Comparison of ENCODE assay signal across 7 cellular contexts in the genomic region with DNA sequence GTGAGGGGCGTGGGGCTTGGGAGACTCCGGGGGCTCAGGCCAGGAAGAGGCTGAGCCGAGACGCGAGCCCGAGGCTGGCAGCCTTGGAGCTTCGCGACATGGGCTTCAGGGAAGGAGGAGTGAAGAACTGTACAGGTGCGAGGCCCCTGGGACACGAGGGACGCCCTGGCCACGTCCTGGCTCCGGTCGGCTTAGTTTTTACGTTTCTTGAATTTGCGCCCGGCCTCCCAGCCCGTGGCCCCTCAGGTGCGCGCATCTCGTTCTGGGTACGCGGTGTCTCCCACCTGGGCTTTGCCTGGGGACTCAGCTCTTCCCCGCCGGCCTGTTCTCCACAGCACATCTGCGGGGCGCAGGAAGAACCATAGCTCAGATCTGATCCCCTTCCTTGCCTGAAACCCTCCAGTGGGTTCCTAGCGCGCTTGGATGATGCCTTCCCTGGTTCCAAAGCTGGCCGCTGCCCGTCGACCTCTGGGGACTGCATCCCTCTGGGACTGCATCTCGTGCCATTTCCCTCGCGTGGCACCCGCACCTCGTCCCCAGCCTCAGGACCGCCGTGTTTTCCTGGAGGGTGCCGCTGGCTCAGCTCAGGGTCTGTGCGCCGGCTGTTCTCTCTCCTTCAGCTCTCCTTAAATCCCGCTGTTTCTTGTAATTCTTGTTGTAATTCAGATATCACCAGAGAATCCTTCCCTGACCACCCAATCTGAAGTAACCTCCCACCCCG. TPM values are rescaled to one million over a fixed set of nuclear protein-coding genes. Genes with fewer than 3 reads are reported as not detected.
DNase-seq lines count a peak whose midpoint lies in the region; ATAC-seq, FAIRE-seq and TF ChIP-seq lines count a peak whose summit lies in the region.

No MANE protein-coding gene starts in this region.

- 0 out of 2 replicates have a peak, but pooled peaks cover 11% of the 10 kb centered on the region for H3K36me3 Mint-ChIP-seq in HFFc6 (ENCODE audit: low read depth)
- peaks cover 3% of the 10 kb centered on the region for H3K36me3 Mint-ChIP-seq in activated B cell treated with CpG ODN at 0.5 μM for 24 hours (ENCODE audit: low read depth)

- intact Hi-C loops in activated B cell treated with CpG ODN at 0.5 μM for 24 hours (cut with micrococcal nuclease) (loop anchor here (1.0 to 10.0 kb wide), 9 partner anchors 207 to 1348 kb away; a partner anchor contains a TSS), right cardiac atrium (cut with DNase I) (no loop called here), sigmoid colon (cut with DNase I) (loop anchor here (5.0 kb wide), 1 partner anchor 278 kb away; a partner anchor contains a TSS)

- H3K4me3 Mint-ChIP-seq in HFFc6 (peak overlapping the region; percentile 92), activated B cell treated with CpG ODN at 0.5 μM for 24 hours (peak overlapping the region; percentile 99)

- no peak overlapping the region for H3K27ac ChIP-seq in right cardiac atrium (ENCODE audit: low read length)
- peak overlapping the region; percentile 10 to 49 (median 41) for H3K27ac ChIP-seq in sigmoid colon

- H3K36me3 ChIP-seq in sigmoid colon, result no peaks in the 10 kb centered on the region

- H3K27me3 Mint-ChIP-seq in HFFc6 (ENCODE audit: insufficient read depth) (peaks cover 7% of the 10 kb centered on the region; the same call in 1 of the 2 replicates), activated B cell treated with CpG ODN at 0.5 μM for 24 hours (peaks cover 28% of the 10 kb centered on the region)

- 12% methylated on average over 44 of the region's 44 CpGs for WGBS in right cardiac atrium
- WGBS in sigmoid colon, 2 donors, result 16 to 28% methylated on average over 44 of the region's 44 CpGs

- H3K9me3 ChIP-seq in right cardiac atrium (ENCODE audit: control insufficient read depth, low read length) (no peaks in the 10 kb centered on the region), sigmoid colon (no peaks in the 10 kb centered on the region)

- H3K4me1 ChIP-seq in right cardiac atrium (ENCODE audit: control insufficient read depth, insufficient read depth, low read length), result peaks cover 4% of the 10 kb centered on the region
- peaks cover 0 to 17% (median 13%) of the 10 kb centered on the region in 4 donors for H3K4me1 ChIP-seq in sigmoid colon

- peak overlapping the region; percentile 57 for H3K4me3 ChIP-seq in right cardiac atrium (ENCODE audit: low read length)
- H3K4me3 ChIP-seq in sigmoid colon, result peak overlapping the region; percentile 51 to 84 (median 73)

- ATAC-seq in activated B cell treated with CpG ODN at 0.5 μM for 24 hours (ENCODE audit: low read depth) (no peak), right cardiac atrium (no peak)

- peaks cover 7% of the 10 kb centered on the region for H3K9me3 Mint-ChIP-seq in HFFc6
- peaks cover 2% of the 10 kb centered on the region for H3K9me3 Mint-ChIP-seq in activated B cell treated with CpG ODN at 0.5 μM for 24 hours

- H3K27ac Mint-ChIP-seq in HFFc6, result peak overlapping the region; percentile 55
- peak overlapping the region; percentile 38 for H3K27ac Mint-ChIP-seq in activated B cell treated with CpG ODN at 0.5 μM for 24 hours

- H3K27me3 ChIP-seq in right cardiac atrium (ENCODE audit: control insufficient read depth, insufficient read depth), result no peaks in the 10 kb centered on the region
- H3K27me3 ChIP-seq in sigmoid colon, result no peaks in the 10 kb centered on the region

- no peak for TF ChIP-seq EP300 in sigmoid colon (IDR thresholded peaks at IDR 0.05)

- DNase-seq in GM12891 (ENCODE audit: insufficient read length, low spot score) (peak; percentile 47), HFFc6 (no peak), activated B cell treated with CpG ODN at 0.5 μM for 24 hours (no peak), right cardiac atrium (peak in 2 of 3 donors; percentile 19 to 57), sigmoid colon (no peak), NCI-H524 treated with DMSO at 0.1 percent for 48 hours (lab: John Stamatoyannopoulos, UW) (no peak), amniotic stem cell (lab: John Stamatoyannopoulos, UW) (no peak)

- TF ChIP-seq CTCF in HFFc6 (IDR thresholded peaks at IDR 0.05), result no peak
- no peak for TF ChIP-seq CTCF in activated B cell treated with CpG ODN at 0.5 μM for 24 hours (IDR thresholded peaks at IDR 0.05)
- TF ChIP-seq CTCF in sigmoid colon (IDR thresholded peaks at IDR 0.05), result no peak

- FAIRE-seq in GM12891 (lab: Jason Lieb, UNC), result peak; percentile 16

- H3K4me1 Mint-ChIP-seq in HFFc6 (ENCODE audit: low read depth) (peaks cover 29% of the 10 kb centered on the region), activated B cell treated with CpG ODN at 0.5 μM for 24 hours (peaks cover 17% of the 10 kb centered on the region)

- CTCF ChIA-PET in activated B cell treated with CpG ODN at 0.5 μM for 24 hours (lab: Charles Lee), result no interaction called here

- POLR2A ChIA-PET in activated B cell treated with CpG ODN at 0.5 μM for 24 hours (lab: Charles Lee), result interaction anchor here (0.6 to 0.9 kb wide), 2 partner anchors 277 to 930 kb away, joined by 3 read pairs; no protein-coding TSS in a partner anchor

- TF ChIP-seq POLR2A in GM12891 (IDR thresholded peaks at IDR 0.05; ENCODE audit: low read depth, low read length), result no peak
- no peak for TF ChIP-seq POLR2A in sigmoid colon (IDR thresholded peaks at IDR 0.05)

TF ChIP-seq in GM12891, 5 proteins besides CTCF, POLR2A, EP300 and RAD21:
- TF ChIP-seq POLR2AphosphoS5 (IDR thresholded peaks at IDR 0.05; ENCODE audit: low read depth, low read length) (no peak), TAF1 (IDR thresholded peaks at IDR 0.05; ENCODE audit: low read depth, low read length) (no peak), POU2F2 (IDR thresholded peaks at IDR 0.05; ENCODE audit: low read depth, low read length) (no peak), SPI1 (IDR thresholded peaks at IDR 0.05; ENCODE audit: low read depth, low read length) (no peak), PAX5 (IDR thresholded peaks at IDR 0.05; ENCODE audit: insufficient read depth, low read length, severe bottlenecking) (no peak)

RNA-seq across cellular contexts. Expression of a gene that starts 0.6 kb away (rescaled TPM):
- polyA plus RNA-seq in GM12891 (2012; ENCODE audit: low read depth, missing spikeins), result 13.1 TPM
- total RNA-seq in HFFc6 (2021; fragmentation: NEBNext Ultra II Directional; extraction: Animal tissue kit (Norgen Biotek cat#: 25700)), result 10 to 100 TPM; 18.6 to 22.9 (median 19.9) TPM
- 7.5 and 10.0 TPM in 2 replicates for total RNA-seq in activated B cell treated with CpG ODN at 0.5 μM for 24 hours
- total RNA-seq in right cardiac atrium, result 10 to 100 TPM in 1 of 4 donors, 1 to 10 TPM in 3; 7.1 to 10.5 (median 8.6) TPM
- polyA plus RNA-seq in right cardiac atrium, result 9.3 TPM
- total RNA-seq in sigmoid colon, result 10 to 100 TPM in 3 of 4 donors, 1 to 10 TPM in 1; 8.0 to 20.9 (median 14.1) TPM
- polyA plus RNA-seq in sigmoid colon, result 10 to 100 TPM; 11.8 to 15.5 (median 14.4) TPM

RNA-seq across cellular contexts. Expression of a gene that starts 49.7 kb away (rescaled TPM):
- 0.19 TPM for polyA plus RNA-seq in GM12891 (2012; ENCODE audit: low read depth, missing spikeins)
- total RNA-seq in HFFc6 (2021; fragmentation: NEBNext Ultra II Directional; extraction: Animal tissue kit (Norgen Biotek cat#: 25700)), result 1 to 10 TPM; 6.8 to 8.4 (median 7.4) TPM
- 0.51 and 0.76 TPM in 2 replicates for total RNA-seq in activated B cell treated with CpG ODN at 0.5 μM for 24 hours
- 1 to 10 TPM; 7.0 to 9.1 (median 7.9) TPM for total RNA-seq in right cardiac atrium
- 3.8 TPM for polyA plus RNA-seq in right cardiac atrium
- 10 to 100 TPM; 13.2 to 21.4 (median 13.8) TPM for total RNA-seq in sigmoid colon
- polyA plus RNA-seq in sigmoid colon, result 1 to 10 TPM; 2.5 to 3.4 (median 3.0) TPM

Comparison
In these comparisons a context has a peak if more than half of its experiments do, and no peak if none do; other contexts are left out.
1. DNase-seq: peak in GM12891 (single experiment) and right cardiac atrium (2 of 3); none in HFFc6 (single experiment), activated B cell treated with CpG ODN at 0.5 μM for 24 hours (single experiment), sigmoid colon (single experiment), NCI-H524 treated with DMSO at 0.1 percent for 48 hours (single experiment) and amniotic stem cell (single experiment).
2. intact Hi-C loops: an anchor here in activated B cell treated with CpG ODN at 0.5 μM for 24 hours (1.0 to 10.0 kb wide) and sigmoid colon (5.0 kb wide); none called in right cardiac atrium.